ENCODE assay signal across 1 cellular context in the genomic region with DNA sequence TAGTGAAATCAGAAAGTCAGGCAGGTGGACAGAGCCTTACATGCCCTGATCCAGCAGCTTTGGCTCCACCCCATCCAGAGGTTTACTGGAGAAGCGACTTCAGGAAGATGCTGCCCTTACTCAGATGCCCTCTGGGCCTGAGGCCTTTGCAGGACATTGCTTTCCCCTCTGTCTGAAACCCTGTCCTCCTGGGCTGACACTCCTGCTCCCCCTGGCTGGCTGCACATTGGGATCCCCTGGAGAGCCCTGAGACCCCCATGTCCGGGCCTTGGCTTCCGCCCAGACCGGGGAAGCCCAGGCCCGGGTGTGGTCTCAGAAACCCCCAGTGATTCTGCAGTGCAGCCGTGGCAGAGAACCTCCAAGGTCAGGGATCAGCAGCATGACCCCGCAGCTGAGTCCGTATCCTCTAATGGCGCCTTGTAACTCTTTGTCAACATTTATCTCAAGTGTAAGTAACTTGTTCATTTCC.
TF ChIP-seq lines count a peak whose summit lies in the region.

No MANE protein-coding gene starts in this region.

TF ChIP-seq in K562, 482 proteins besides CTCF, POLR2A, EP300 and RAD21:
- TF ChIP-seq MIER1 (IDR thresholded peaks at IDR 0.05; ENCODE audit: low read depth) (no peak), ETV5 (CRISPR knock-in tag; IDR thresholded peaks at IDR 0.05; ENCODE audit: low read depth) (no peak), HNRNPL (IDR thresholded peaks at IDR 0.05; ENCODE audit: low read depth, low read length) (no peak)
TF ChIP-seq in K562: peak in this region for 0.
